15 cellular contexts compared by ENCODE assay signal in genomic region chr5:80128129-80128528, GRCh38.
DNase-seq lines count a peak whose midpoint lies in the region; ATAC-seq and TF ChIP-seq lines count a peak whose summit lies in the region.
"Had no signal": no experiment of that assay in that cellular context is flagged by ENCODE, and none has a peak within 500 bp of the region (broad histone marks: within the 10 kb centered on the region; RNA-seq: fewer than 3 reads in every experiment).

No MANE protein-coding gene starts in this region.

- H3K27ac ChIP-seq in neural progenitor cell (peak overlapping the region; percentile 20), dorsolateral prefrontal cortex (no peak overlapping the region)
- H3K27ac ChIP-seq: sigmoid colon had no signal

- H3K27me3 ChIP-seq in neural progenitor cell (no peaks in the 10 kb centered on the region), dorsolateral prefrontal cortex (no peaks in the 10 kb centered on the region)
- H3K27me3 ChIP-seq: sigmoid colon had no signal

- no peaks in the 10 kb centered on the region for H3K27me3 Mint-ChIP-seq in dendritic cell treated with granulocyte-macrophage colony-stimulating factor and Interleukin-4, amounts not matched to agents 40 ng/mL and 50 ng/mL, for 4 days
- H3K27me3 Mint-ChIP-seq in neural progenitor cell (ENCODE audit: insufficient read depth, low read depth), result peaks cover 7% of the 10 kb centered on the region

- peaks cover 15% of the 10 kb centered on the region for H3K9me3 Mint-ChIP-seq in dendritic cell treated with granulocyte-macrophage colony-stimulating factor and Interleukin-4, amounts not matched to agents 40 ng/mL and 50 ng/mL, for 4 days
- peaks cover 15% of the 10 kb centered on the region for H3K9me3 Mint-ChIP-seq in neural progenitor cell

- no peak overlapping the region for H3K9ac ChIP-seq in neural progenitor cell

- ATAC-seq in HG03135 (IDR thresholded peaks at IDR 0.05; ENCODE audit: unreplicated experiment) (no peak), GM19023 (IDR thresholded peaks at IDR 0.05; ENCODE audit: unreplicated experiment) (no peak)
- ATAC-seq: left colon; stimulated activated naive CD8-positive, alpha-beta T cell treated with anti-CD3 and anti-CD28 coated beads, Interleukin-15, Interleukin-2, amounts not matched to agents 100 U/mL and 50 U/mL, for 24 hours had no signal

- peaks cover 65% of the 10 kb centered on the region for H3K4me1 Mint-ChIP-seq in dendritic cell treated with granulocyte-macrophage colony-stimulating factor and Interleukin-4, amounts not matched to agents 40 ng/mL and 50 ng/mL, for 4 days (ENCODE audit: low read depth)
- peaks cover 12% of the 10 kb centered on the region for H3K4me1 Mint-ChIP-seq in neural progenitor cell

- no peaks in the 10 kb centered on the region for H3K9me3 ChIP-seq in neural progenitor cell (ENCODE audit: low read depth)
- H3K9me3 ChIP-seq: sigmoid colon had no signal

- no peaks in the 10 kb centered on the region for H3K79me2 ChIP-seq in neural progenitor cell (ENCODE audit: low read depth)

- DNase-seq in Daoy (ENCODE audit: low read depth), result peak; percentile 22
- DNase-seq in LHCN-M2 (ENCODE audit: low read depth), result peak; percentile 88
- DNase-seq in neural progenitor cell (ENCODE audit: low spot score), result no peak
- no peak for DNase-seq in dorsolateral prefrontal cortex
- DNase-seq in 8988T, result no peak
- DNase-seq: activated naive CD4-positive, alpha-beta T cell; Karpas-422; left colon; NCI-H1930; SIG-M5; sigmoid colon; stimulated activated naive CD8-positive, alpha-beta T cell treated with anti-CD3 and anti-CD28 coated beads, Interleukin-15, Interleukin-2, amounts not matched to agents 100 U/mL and 50 U/mL, for 24 hours had no signal

- intact Hi-C loops in dendritic cell treated with granulocyte-macrophage colony-stimulating factor and Interleukin-4, amounts not matched to agents 40 ng/mL and 50 ng/mL, for 4 days (cut with micrococcal nuclease), result loop anchor here (5.0 kb wide), 2 partner anchors 36 to 279 kb away; partner anchors contain the start of gene ZFYVE16
- intact Hi-C loops in dorsolateral prefrontal cortex (cut with DNase I), result no loop called here

- H3K27ac Mint-ChIP-seq in dendritic cell treated with granulocyte-macrophage colony-stimulating factor and Interleukin-4, amounts not matched to agents 40 ng/mL and 50 ng/mL, for 4 days, result peak overlapping the region; percentile 91
- peak overlapping the region; percentile 5 for H3K27ac Mint-ChIP-seq in neural progenitor cell

- H3K4me3 Mint-ChIP-seq in dendritic cell treated with granulocyte-macrophage colony-stimulating factor and Interleukin-4, amounts not matched to agents 40 ng/mL and 50 ng/mL, for 4 days, result peak overlapping the region; percentile 26
- H3K4me3 Mint-ChIP-seq in neural progenitor cell, result no peak overlapping the region

- no peak overlapping the region for H2AFZ ChIP-seq in neural progenitor cell (replicated peaks)

- H4K20me1 ChIP-seq in neural progenitor cell (ENCODE audit: low read depth), result no peaks in the 10 kb centered on the region

- TF ChIP-seq CTCF in neural progenitor cell (IDR thresholded peaks at IDR 0.05), result no peak
- no peak for TF ChIP-seq CTCF in dorsolateral prefrontal cortex (IDR thresholded peaks at IDR 0.05 in 54 of 56, conservative IDR thresholded peaks at IDR 0.05 in 2 of 56; ENCODE audit: low read depth in 1 of 56, partially characterized antibody in 56 of 56)

- peaks cover 8% of the 10 kb centered on the region for H3K36me3 Mint-ChIP-seq in dendritic cell treated with granulocyte-macrophage colony-stimulating factor and Interleukin-4, amounts not matched to agents 40 ng/mL and 50 ng/mL, for 4 days (ENCODE audit: low read depth)
- H3K36me3 Mint-ChIP-seq in neural progenitor cell, result peaks cover 2% of the 10 kb centered on the region

- H3F3A ChIP-seq in neural progenitor cell (ENCODE audit: low read depth), result peaks cover 12% of the 10 kb centered on the region

- H3K36me3 ChIP-seq in neural progenitor cell, result no peaks in the 10 kb centered on the region
- H3K36me3 ChIP-seq: sigmoid colon had no signal

- H3K4me2 ChIP-seq in neural progenitor cell, result peak overlapping the region; percentile 22

- H3K4me3 ChIP-seq in neural progenitor cell (no peak overlapping the region), dorsolateral prefrontal cortex (no peak overlapping the region)
- H3K4me3 ChIP-seq: sigmoid colon had no signal

- peaks cover 17% of the 10 kb centered on the region for H3K4me1 ChIP-seq in neural progenitor cell
- H3K4me1 ChIP-seq: sigmoid colon had no signal

Comparison
In these comparisons a context has a peak if more than half of its experiments do, and no peak if none do; other contexts are left out.
1. DNase-seq: peak in Daoy (single experiment) and LHCN-M2 (single experiment); none in neural progenitor cell (single experiment), dorsolateral prefrontal cortex (0 of 10) and 8988T (single experiment).